ENCODE assay signal across 11 cellular contexts in the genomic region with DNA sequence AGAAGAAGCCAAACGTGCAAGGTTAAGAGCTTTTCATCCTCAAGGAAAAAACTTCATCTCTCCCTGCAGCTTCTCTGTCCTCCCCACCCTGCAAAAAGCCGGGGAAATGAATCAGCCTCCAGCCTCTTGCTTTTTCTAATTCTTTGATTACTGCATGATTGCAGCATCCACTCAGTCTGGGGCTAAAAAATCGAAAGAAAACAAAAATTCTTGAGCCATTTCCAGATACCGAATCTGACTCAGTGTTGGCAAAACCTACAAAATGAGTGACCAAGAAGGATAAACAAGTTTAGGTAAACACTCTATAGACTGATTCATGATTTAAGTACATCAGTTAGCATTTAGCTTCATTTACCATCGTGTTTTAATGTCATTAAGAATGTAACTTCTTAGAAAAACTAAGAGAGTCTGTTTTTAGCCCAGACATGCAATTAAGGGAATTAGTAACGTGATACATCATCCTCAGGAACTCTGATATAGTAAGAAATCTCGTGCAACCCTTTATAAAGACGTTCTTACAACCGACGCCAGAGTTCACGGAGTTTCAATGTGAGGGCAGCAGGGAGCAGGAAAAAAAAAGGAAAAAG.
DNase-seq lines count a peak whose midpoint lies in the region; TF ChIP-seq lines count a peak whose summit lies in the region.
"Had no signal": no experiment of that assay in that cellular context is flagged by ENCODE, and none has a peak within 500 bp of the region (broad histone marks: within the 10 kb centered on the region; RNA-seq: fewer than 3 reads in every experiment).

No MANE protein-coding gene starts in this region.

- no peaks in the 10 kb centered on the region for H3K4me1 Mint-ChIP-seq in endodermal cell
- H3K4me1 Mint-ChIP-seq: activated naive CD4-positive, alpha-beta T cell treated with anti-CD3 and anti-CD28 coated beads, Interleukin-2, amount 10 ng/mL, durations not matched to agents 7 days and 5 days; stimulated activated naive CD8-positive, alpha-beta T cell treated with anti-CD3 and anti-CD28 coated beads, Interleukin-15, amount 100 ng/mL, for 72 hours had no signal

- no peak overlapping the region for H3K9ac ChIP-seq in endodermal cell (ENCODE audit: extremely low read depth, low read length, poor library complexity, severe bottlenecking)

- H3K27me3 ChIP-seq in esophagus muscularis mucosa, result no peaks in the 10 kb centered on the region
- peaks cover 27% of the 10 kb centered on the region for H3K27me3 ChIP-seq in osteoblast (ENCODE audit: insufficient read depth, low read length)
- peaks cover 55% of the 10 kb centered on the region for H3K27me3 ChIP-seq in endodermal cell (ENCODE audit: control insufficient read depth, insufficient read depth, low read length, poor library complexity, severe bottlenecking)
- peaks cover 3% of the 10 kb centered on the region for H3K27me3 ChIP-seq in adrenal gland

- H3K9me3 Mint-ChIP-seq in endodermal cell, result no peaks in the 10 kb centered on the region
- H3K9me3 Mint-ChIP-seq: activated naive CD4-positive, alpha-beta T cell treated with anti-CD3 and anti-CD28 coated beads, Interleukin-2, amount 10 ng/mL, durations not matched to agents 7 days and 5 days; stimulated activated naive CD8-positive, alpha-beta T cell treated with anti-CD3 and anti-CD28 coated beads, Interleukin-15, amount 100 ng/mL, for 72 hours had no signal

- no peaks in the 10 kb centered on the region for H3K9me3 ChIP-seq in esophagus muscularis mucosa
- H3K9me3 ChIP-seq in osteoblast (ENCODE audit: low read depth, low read length), result no peaks in the 10 kb centered on the region
- H3K9me3 ChIP-seq in endodermal cell (ENCODE audit: control insufficient read depth, low read length), result no peaks in the 10 kb centered on the region
- no peaks in the 10 kb centered on the region for H3K9me3 ChIP-seq in adrenal gland (replicated peaks in 1 of 3)

- WGBS in esophagus muscularis mucosa, result 37% methylated on average over 11 of the region's 11 CpGs
- WGBS in endodermal cell (ENCODE audit: insufficient coverage in 1 of 2, insufficient read length in 1 of 2), 2 experiments, result 79 to 81% methylated on average over 10 to 11 of the region's 11 CpGs
- WGBS in adrenal gland, 4 donors, result 15 to 22% (median 21%) methylated on average over 11 of the region's 11 CpGs

- no peak overlapping the region for H3K27ac Mint-ChIP-seq in endodermal cell
- H3K27ac Mint-ChIP-seq: activated naive CD4-positive, alpha-beta T cell treated with anti-CD3 and anti-CD28 coated beads, Interleukin-2, amount 10 ng/mL, durations not matched to agents 7 days and 5 days; stimulated activated naive CD8-positive, alpha-beta T cell treated with anti-CD3 and anti-CD28 coated beads, Interleukin-15, amount 100 ng/mL, for 72 hours had no signal

- peak overlapping the region; percentile 5 to 13 (median 6) for H3K4me3 ChIP-seq in esophagus muscularis mucosa
- H3K4me3 ChIP-seq in osteoblast (ENCODE audit: insufficient read depth, low read length), result no peak overlapping the region
- H3K4me3 ChIP-seq in endodermal cell (ENCODE audit: low read length), result no peak overlapping the region
- no peak overlapping the region for H3K4me3 ChIP-seq in adrenal gland

- H3K4me3 Mint-ChIP-seq in endodermal cell, result no peak overlapping the region
- H3K4me3 Mint-ChIP-seq: activated naive CD4-positive, alpha-beta T cell treated with anti-CD3 and anti-CD28 coated beads, Interleukin-2, amount 10 ng/mL, durations not matched to agents 7 days and 5 days; stimulated activated naive CD8-positive, alpha-beta T cell treated with anti-CD3 and anti-CD28 coated beads, Interleukin-15, amount 100 ng/mL, for 72 hours had no signal

- no peak for TF ChIP-seq EP300 in esophagus muscularis mucosa (IDR thresholded peaks at IDR 0.05)

- H3K4me1 ChIP-seq in esophagus muscularis mucosa, result peaks cover 0 to 20% (median 14%) of the 10 kb centered on the region in 4 donors
- peaks cover 18% of the 10 kb centered on the region for H3K4me1 ChIP-seq in osteoblast (ENCODE audit: insufficient read depth, low read length)
- no peaks in the 10 kb centered on the region for H3K4me1 ChIP-seq in endodermal cell (ENCODE audit: control insufficient read depth, insufficient read depth, low read length)
- no peaks in the 10 kb centered on the region for H3K4me1 ChIP-seq in adrenal gland (replicated peaks in 1 of 2)

- no peaks in the 10 kb centered on the region for H4K20me1 ChIP-seq in osteoblast (ENCODE audit: insufficient read depth, low read length)

- H3K4me2 ChIP-seq in osteoblast (ENCODE audit: insufficient read depth, low read length), result peak overlapping the region; percentile 59

- H3K36me3 Mint-ChIP-seq in endodermal cell (ENCODE audit: low read depth), result no peaks in the 10 kb centered on the region
- H3K36me3 Mint-ChIP-seq: activated naive CD4-positive, alpha-beta T cell treated with anti-CD3 and anti-CD28 coated beads, Interleukin-2, amount 10 ng/mL, durations not matched to agents 7 days and 5 days had no signal

- TF ChIP-seq CTCF in esophagus muscularis mucosa (IDR thresholded peaks at IDR 0.05) (no peak), osteoblast (IDR thresholded peaks at IDR 0.05; ENCODE audit: extremely low read depth, low read depth, low read length) (no peak), endodermal cell (conservative IDR thresholded peaks at IDR 0.05) (no peak), adrenal gland (IDR thresholded peaks at IDR 0.05) (no peak)

- no peak for TF ChIP-seq POLR2A in esophagus muscularis mucosa (IDR thresholded peaks at IDR 0.05; ENCODE audit: low read depth)
- TF ChIP-seq POLR2A in adrenal gland (IDR thresholded peaks at IDR 0.05), result no peak

- H3K79me2 ChIP-seq in osteoblast (ENCODE audit: insufficient read depth, low read length), result no peaks in the 10 kb centered on the region

- intact Hi-C loops in esophagus muscularis mucosa (cut with DNase I), result no loop called here
- intact Hi-C loops in adrenal gland (cut with DNase I), result no loop called here

- peaks cover 39% of the 10 kb centered on the region for H3K27me3 Mint-ChIP-seq in endodermal cell (ENCODE audit: insufficient read depth)

- H3K36me3 ChIP-seq in esophagus muscularis mucosa (no peaks in the 10 kb centered on the region), osteoblast (ENCODE audit: insufficient read depth, low read length) (no peaks in the 10 kb centered on the region), endodermal cell (ENCODE audit: control insufficient read depth, insufficient read depth, low read length) (no peaks in the 10 kb centered on the region), adrenal gland (replicated peaks in 1 of 2) (no peaks in the 10 kb centered on the region)

- no peak overlapping the region for H2AFZ ChIP-seq in osteoblast (ENCODE audit: low read length)

- DNase-seq in EH (ENCODE audit: low read depth) (peak; percentile 97), RPMI7951 (ENCODE audit: low read depth) (peak; percentile 61), esophagus muscularis mucosa (ENCODE audit: extremely low spot score) (no peak), osteoblast (ENCODE audit: insufficient read length, low spot score, missing footprints) (peak; percentile 93), ureter (ENCODE audit: low spot score) (no peak), endodermal cell (no peak), adrenal gland (no peak), activated gamma-delta T cell treated with Interleukin-2 at 50 U/mL for 16 hours (no peak)
- DNase-seq: activated naive CD4-positive, alpha-beta T cell treated with anti-CD3 and anti-CD28 coated beads, Interleukin-2, amount 10 ng/mL, durations not matched to agents 7 days and 5 days; NCI-H446 treated with DMSO at 0.1 percent for 48 hours; stimulated activated naive CD8-positive, alpha-beta T cell treated with anti-CD3 and anti-CD28 coated beads, Interleukin-15, amount 100 ng/mL, for 72 hours had no signal

- H3K27ac ChIP-seq in esophagus muscularis mucosa (replicated peaks in 1 of 4), result peak overlapping the region in 3 of 4 donors; percentile 35 to 40 (median 40)
- H3K27ac ChIP-seq in osteoblast (ENCODE audit: low read depth, low read length), result no peak overlapping the region
- H3K27ac ChIP-seq in endodermal cell (ENCODE audit: low read depth, low read length), result no peak overlapping the region
- H3K27ac ChIP-seq in adrenal gland, result no peak overlapping the region

Comparison
In these comparisons a context has a peak if more than half of its experiments do, and no peak if none do; other contexts are left out.
1. DNase-seq: peak in EH (single experiment), RPMI7951 (single experiment) and osteoblast (single experiment); none in esophagus muscularis mucosa (single experiment), ureter (single experiment), endodermal cell (single experiment), adrenal gland (0 of 7) and activated gamma-delta T cell treated with Interleukin-2 at 50 U/mL for 16 hours (single experiment).
2. H3K27ac ChIP-seq: peak in esophagus muscularis mucosa (3 of 4); none in osteoblast (single experiment), endodermal cell (single experiment) and adrenal gland (0 of 5).
3. H3K4me3 ChIP-seq: peak in esophagus muscularis mucosa (4 of 4); none in osteoblast (single experiment), endodermal cell (single experiment) and adrenal gland (0 of 4).